8 cellular contexts compared by ENCODE assay signal in genomic region chr4:73704314-73705055, GRCh38. TPM values are rescaled to one million over a fixed set of nuclear protein-coding genes. Genes with fewer than 3 reads are reported as not detected.
A peak's percentile ranks its signal among the peaks of the same experiment; 100 is the strongest.
DNase-seq lines count a peak whose midpoint lies in the region; ATAC-seq and TF ChIP-seq lines count a peak whose summit lies in the region.

No MANE protein-coding gene starts in this region.

- H3K4me3 ChIP-seq in A673 (ENCODE audit: low read depth, low read length, poor library complexity, severe bottlenecking) (no peak overlapping the region), HFF-Myc (replicated peaks; ENCODE audit: low read depth, low read length) (no peak overlapping the region), Peyer's patch (no peak overlapping the region)

- H3K27me3 ChIP-seq in A673 (replicated peaks; ENCODE audit: insufficient read depth, low read depth, low read length, poor library complexity) (no peaks in the 10 kb centered on the region), Peyer's patch (no peaks in the 10 kb centered on the region)

- no TSS peak for BruUV-seq in A673 (replicated peaks; lab: Mats Ljungman, UMichigan)

- H3K4me1 Mint-ChIP-seq in natural killer cell treated with Interleukin-12 subunit alpha and Interleukin-12 subunit beta and Interleukin-15 and Interleukin-18, amount 100 ng/mL, for 72 hours (ENCODE audit: low read depth in 2 of 2), result no peaks in the 10 kb centered on the region

- no peaks in the 10 kb centered on the region for H3K36me3 Mint-ChIP-seq in natural killer cell treated with Interleukin-12 subunit alpha and Interleukin-12 subunit beta and Interleukin-15 and Interleukin-18, amount 100 ng/mL, for 72 hours

- ATAC-seq in natural killer cell treated with Interleukin-12 subunit alpha and Interleukin-12 subunit beta and Interleukin-15 and Interleukin-18, amount 100 ng/mL, for 72 hours, result peak; percentile 77 to 84

- no peak overlapping the region for H3K4me3 Mint-ChIP-seq in natural killer cell treated with Interleukin-12 subunit alpha and Interleukin-12 subunit beta and Interleukin-15 and Interleukin-18, amount 100 ng/mL, for 72 hours

- H3K27ac Mint-ChIP-seq in natural killer cell treated with Interleukin-12 subunit alpha and Interleukin-12 subunit beta and Interleukin-15 and Interleukin-18, amount 100 ng/mL, for 72 hours, result peak overlapping the region in 1 of 2 donors; percentile 44

- H3K36me3 ChIP-seq in A673 (ENCODE audit: insufficient read depth, low read length, poor library complexity, severe bottlenecking), result no peaks in the 10 kb centered on the region
- no peaks in the 10 kb centered on the region for H3K36me3 ChIP-seq in Peyer's patch

- intact Hi-C loops in A673 (cut with micrococcal nuclease; ENCODE audit: unreplicated experiment), result no loop called here

- TF ChIP-seq CTCF in A673 (conservative IDR thresholded peaks at IDR 0.05; ENCODE audit: low read depth, low read length) (no peak), HFF-Myc (IDR thresholded peaks at IDR 0.05; ENCODE audit: low read depth, low read length, missing control alignments) (no peak), Peyer's patch (IDR thresholded peaks at IDR 0.05) (no peak)

- CTCF ChIA-PET in A673 (lab: Charles Lee), result no interaction called here

- H3K27ac ChIP-seq in A673 (ENCODE audit: low read depth, low read length, poor library complexity, severe bottlenecking), result peak overlapping the region; percentile 38
- peak overlapping the region in 3 of 4 donors; percentile 11 to 42 (median 26) for H3K27ac ChIP-seq in Peyer's patch

- H3K9me3 Mint-ChIP-seq in natural killer cell treated with Interleukin-12 subunit alpha and Interleukin-12 subunit beta and Interleukin-15 and Interleukin-18, amount 100 ng/mL, for 72 hours, result no peaks in the 10 kb centered on the region

- H3K27me3 Mint-ChIP-seq in natural killer cell treated with Interleukin-12 subunit alpha and Interleukin-12 subunit beta and Interleukin-15 and Interleukin-18, amount 100 ng/mL, for 72 hours, result no peaks in the 10 kb centered on the region

- TF ChIP-seq POLR2A in Peyer's patch (IDR thresholded peaks at IDR 0.05) (no peak), erythroblast (IDR thresholded peaks at IDR 0.05; ENCODE audit: low read length) (no peak)

- POLR2A ChIA-PET in A673 (lab: Charles Lee; ENCODE audit: low non-redundant PET), result no interaction called here

- DNase-seq in A673 (ENCODE audit: low spot score) (peak; percentile 91), HFF-Myc (ENCODE audit: extremely low read depth, low read depth) (peak; percentile 97), Peyer's patch (peak in 2 of 3 donors; percentile 19 to 61), erythroblast (lab: John Stamatoyannopoulos, UW) (peak; percentile 77 to 92), NCI-H1048 (lab: John Stamatoyannopoulos, UW) (no peak), NCI-H1436 (lab: John Stamatoyannopoulos, UW) (no peak), putamen (ENCODE audit: low spot score) (no peak)
- no peak for DNase-seq in natural killer cell treated with Interleukin-12 subunit alpha and Interleukin-12 subunit beta and Interleukin-15 and Interleukin-18, amount 100 ng/mL, for 72 hours (ENCODE audit: low spot score)

- peaks cover 17% of the 10 kb centered on the region for H3K4me1 ChIP-seq in A673 (ENCODE audit: insufficient read depth, low read length, poor library complexity, severe bottlenecking)
- no peaks in the 10 kb centered on the region for H3K4me1 ChIP-seq in Peyer's patch

- H3K9me3 ChIP-seq in A673 (ENCODE audit: low read depth, low read length, poor library complexity, severe bottlenecking) (no peaks in the 10 kb centered on the region), Peyer's patch (no peaks in the 10 kb centered on the region)

RNA-seq across cellular contexts. Expression of gene CXCL8, which starts 35.9 kb away (rescaled TPM):
- total RNA-seq in A673 (2021) (2.5 and 2.7 TPM in 2 replicates), Peyer's patch (10 to 100 TPM in 1 of 4 donors, not detected in 3; 25.6 TPM)
- total RNA-seq in natural killer cell treated with Interleukin-12 subunit alpha and Interleukin-12 subunit beta and Interleukin-15 and Interleukin-18, amount 100 ng/mL, for 72 hours, result 100 to 1,000 TPM in 1 of 2 donors, 10 to 100 TPM in 1; 61.9 to 159 TPM

Comparison
In these comparisons a context has a peak if more than half of its experiments do, and no peak if none do; other contexts are left out.
1. DNase-seq: peak in A673 (single experiment), HFF-Myc (single experiment), Peyer's patch (2 of 3) and erythroblast (2 of 2); none in natural killer cell treated with Interleukin-12 subunit alpha and Interleukin-12 subunit beta and Interleukin-15 and Interleukin-18, amount 100 ng/mL, for 72 hours (single experiment), NCI-H1048 (single experiment), NCI-H1436 (single experiment) and putamen (single experiment).